Comparison of ENCODE assay signal across 7 cellular contexts in the genomic region with DNA sequence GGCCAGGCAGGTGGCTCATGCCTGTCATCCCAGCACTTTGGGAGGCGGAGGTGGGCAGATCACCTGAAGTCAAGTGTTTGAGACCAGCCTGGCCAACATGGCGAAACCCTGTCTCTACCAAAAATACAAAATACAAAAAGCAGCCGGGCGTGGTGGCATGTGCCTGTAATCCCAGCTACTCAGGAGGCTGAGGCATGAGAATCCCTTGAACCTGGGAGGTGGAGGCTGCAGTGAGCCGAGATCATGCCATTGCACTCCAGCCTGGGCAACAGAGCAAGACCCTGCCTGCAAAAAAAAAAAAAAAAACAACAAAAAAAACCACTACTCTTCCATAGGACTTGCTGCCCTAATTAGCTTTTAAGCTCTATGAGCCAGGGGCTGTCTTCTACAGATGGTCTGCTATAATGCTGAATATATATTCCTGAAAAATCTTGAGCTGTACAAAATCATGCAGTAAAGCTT. TPM values are rescaled to one million over a fixed set of nuclear protein-coding genes. Genes with fewer than 3 reads are reported as not detected.
A peak's percentile ranks its signal among the peaks of the same experiment; 100 is the strongest.
DNase-seq lines count a peak whose midpoint lies in the region; ATAC-seq and TF ChIP-seq lines count a peak whose summit lies in the region.
"Not testable (repeated sequence)": the region's sequence is repeated elsewhere in the genome, so short reads cannot be mapped to it uniquely, and the experiment has no call there.

No MANE protein-coding gene starts in this region.

- DNase-seq in GM12865 (ENCODE audit: low read depth); T-helper 17 cell; activated naive CD8-positive, alpha-beta T cell treated with anti-CD3 and anti-CD28 coated beads, Interleukin-2, amount 10 ng/mL, durations not matched to agents 7 days and 5 days; left ventricle myocardium inferior: not testable (repeated sequence)

- TF ChIP-seq CTCF in GM12865 (IDR thresholded peaks at IDR 0.05; ENCODE audit: insufficient read depth, low read depth, low read length, missing control alignments); left ventricle myocardium inferior (IDR thresholded peaks at IDR 0.05; ENCODE audit: borderline replicate concordance); nephron (IDR thresholded peaks at IDR 0.05; ENCODE audit: unreplicated experiment in 3 of 3): not testable (repeated sequence)

- H3K9me3 Mint-ChIP-seq in activated naive CD8-positive, alpha-beta T cell treated with anti-CD3 and anti-CD28 coated beads, Interleukin-2, amount 10 ng/mL, durations not matched to agents 7 days and 5 days; nephron; stimulated activated memory B cell treated with anti-CD40 and anti-IgM and Interleukin-4, amounts not matched to agents 10 μg/mL and 1 μg/mL and 100 μg/mL, for 72 hours: not testable (repeated sequence)

- H3K9ac ChIP-seq in endocrine pancreas (ENCODE audit: control insufficient read depth, insufficient read depth, low read length) = not testable (repeated sequence)

- ATAC-seq in T-helper 17 cell; activated naive CD8-positive, alpha-beta T cell treated with anti-CD3 and anti-CD28 coated beads, Interleukin-2, amount 10 ng/mL, durations not matched to agents 7 days and 5 days (ENCODE audit: low read depth); stimulated activated memory B cell treated with anti-CD40 and anti-IgM and Interleukin-4, amounts not matched to agents 10 μg/mL and 1 μg/mL and 100 μg/mL, for 72 hours: not testable (repeated sequence)

- not testable (repeated sequence) for H3K36me3 ChIP-seq in endocrine pancreas (ENCODE audit: control insufficient read depth, insufficient read depth, low read length); left ventricle myocardium inferior

- peaks cover 45% of the 10 kb centered on the region for H3K4me1 Mint-ChIP-seq in T-helper 17 cell
- H3K4me1 Mint-ChIP-seq in activated naive CD8-positive, alpha-beta T cell treated with anti-CD3 and anti-CD28 coated beads, Interleukin-2, amount 10 ng/mL, durations not matched to agents 7 days and 5 days = peaks cover 35% of the 10 kb centered on the region
- H3K4me1 Mint-ChIP-seq in nephron = peaks cover 36% of the 10 kb centered on the region
- H3K4me1 Mint-ChIP-seq in stimulated activated memory B cell treated with anti-CD40 and anti-IgM and Interleukin-4, amounts not matched to agents 10 μg/mL and 1 μg/mL and 100 μg/mL, for 72 hours = peaks cover 54% of the 10 kb centered on the region

- intact Hi-C loops in left ventricle myocardium inferior (cut with micrococcal nuclease) = not testable (repeated sequence)

- H3K36me3 Mint-ChIP-seq in T-helper 17 cell (ENCODE audit: low read depth) = not testable (repeated sequence)
- H3K36me3 Mint-ChIP-seq in activated naive CD8-positive, alpha-beta T cell treated with anti-CD3 and anti-CD28 coated beads, Interleukin-2, amount 10 ng/mL, durations not matched to agents 7 days and 5 days = peaks cover 13% of the 10 kb centered on the region
- H3K36me3 Mint-ChIP-seq in nephron (ENCODE audit: low read depth) = peaks cover 15% of the 10 kb centered on the region
- H3K36me3 Mint-ChIP-seq in stimulated activated memory B cell treated with anti-CD40 and anti-IgM and Interleukin-4, amounts not matched to agents 10 μg/mL and 1 μg/mL and 100 μg/mL, for 72 hours = peaks cover 25% of the 10 kb centered on the region

- H3K27me3 Mint-ChIP-seq in T-helper 17 cell; activated naive CD8-positive, alpha-beta T cell treated with anti-CD3 and anti-CD28 coated beads, Interleukin-2, amount 10 ng/mL, durations not matched to agents 7 days and 5 days; nephron (ENCODE audit: low read depth); stimulated activated memory B cell treated with anti-CD40 and anti-IgM and Interleukin-4, amounts not matched to agents 10 μg/mL and 1 μg/mL and 100 μg/mL, for 72 hours: not testable (repeated sequence)

- H3K9me3 ChIP-seq in T-helper 17 cell (ENCODE audit: control insufficient read depth, low read length, poor library complexity, severe bottlenecking); endocrine pancreas (ENCODE audit: control insufficient read depth, low read length); left ventricle myocardium inferior (replicated peaks): not testable (repeated sequence)

- H3K4me3 ChIP-seq in GM12865 (ENCODE audit: low read depth, low read length) (peak overlapping the region; percentile 72), endocrine pancreas (ENCODE audit: control insufficient read depth, insufficient read depth, low read length) (peak overlapping the region; percentile 99), left ventricle myocardium inferior (peak overlapping the region; percentile 84)

- H3K27ac Mint-ChIP-seq in T-helper 17 cell = peak overlapping the region; percentile 96
- not testable (repeated sequence) for H3K27ac Mint-ChIP-seq in activated naive CD8-positive, alpha-beta T cell treated with anti-CD3 and anti-CD28 coated beads, Interleukin-2, amount 10 ng/mL, durations not matched to agents 7 days and 5 days
- H3K27ac Mint-ChIP-seq in nephron = peak overlapping the region; percentile 53 to 96 (median 63)
- H3K27ac Mint-ChIP-seq in stimulated activated memory B cell treated with anti-CD40 and anti-IgM and Interleukin-4, amounts not matched to agents 10 μg/mL and 1 μg/mL and 100 μg/mL, for 72 hours = peak overlapping the region; percentile 100

- not testable (repeated sequence) for H3K27me3 ChIP-seq in endocrine pancreas (ENCODE audit: control insufficient read depth, insufficient read depth, low read length); left ventricle myocardium inferior (ENCODE audit: low read depth)

- H3K4me1 ChIP-seq in endocrine pancreas (ENCODE audit: control insufficient read depth, insufficient read depth, low read length) (peaks cover 17% of the 10 kb centered on the region), left ventricle myocardium inferior (peaks cover 88% of the 10 kb centered on the region)

- H3K4me3 Mint-ChIP-seq in T-helper 17 cell (peak overlapping the region; percentile 99), nephron (peak overlapping the region; percentile 98 to 100 (median 100))
- H3K4me3 Mint-ChIP-seq in activated naive CD8-positive, alpha-beta T cell treated with anti-CD3 and anti-CD28 coated beads, Interleukin-2, amount 10 ng/mL, durations not matched to agents 7 days and 5 days = peak overlapping the region; percentile 100
- H3K4me3 Mint-ChIP-seq in stimulated activated memory B cell treated with anti-CD40 and anti-IgM and Interleukin-4, amounts not matched to agents 10 μg/mL and 1 μg/mL and 100 μg/mL, for 72 hours = peak overlapping the region; percentile 100

- POLR2A ChIA-PET in activated naive CD8-positive, alpha-beta T cell treated with anti-CD3 and anti-CD28 coated beads, Interleukin-2, amount 10 ng/mL, durations not matched to agents 7 days and 5 days (lab: Charles Lee) = interaction anchor here (0.6 to 1.4 kb wide), 4 partner anchors 85 to 1237 kb away, joined by 3 to 8 read pairs (median 4); partner anchors contain the start of gene MRPL42

- H3K27ac ChIP-seq in left ventricle myocardium inferior (replicated peaks) = peak overlapping the region; percentile 93

RNA-seq across cellular contexts. Expression of gene NUDT4, which starts 4.3 kb away (rescaled TPM):
- 10 to 100 TPM; 60.4 to 78.8 TPM for total RNA-seq in T-helper 17 cell
- total RNA-seq in activated naive CD8-positive, alpha-beta T cell treated with anti-CD3 and anti-CD28 coated beads, Interleukin-2, amount 10 ng/mL, durations not matched to agents 7 days and 5 days = 10 to 100 TPM; 62.0 to 62.6 TPM
- total RNA-seq in left ventricle myocardium inferior = 283 TPM

RNA-seq across cellular contexts. Expression of gene UBE2N, which starts 59.7 kb away (rescaled TPM):
- total RNA-seq in T-helper 17 cell = 10 to 100 TPM; 94.1 to 99.6 TPM
- 100 to 1,000 TPM; 121 to 127 TPM for total RNA-seq in activated naive CD8-positive, alpha-beta T cell treated with anti-CD3 and anti-CD28 coated beads, Interleukin-2, amount 10 ng/mL, durations not matched to agents 7 days and 5 days
- 86.3 TPM for total RNA-seq in left ventricle myocardium inferior
